ENCODE assay signal across 17 cellular contexts in the genomic region with DNA sequence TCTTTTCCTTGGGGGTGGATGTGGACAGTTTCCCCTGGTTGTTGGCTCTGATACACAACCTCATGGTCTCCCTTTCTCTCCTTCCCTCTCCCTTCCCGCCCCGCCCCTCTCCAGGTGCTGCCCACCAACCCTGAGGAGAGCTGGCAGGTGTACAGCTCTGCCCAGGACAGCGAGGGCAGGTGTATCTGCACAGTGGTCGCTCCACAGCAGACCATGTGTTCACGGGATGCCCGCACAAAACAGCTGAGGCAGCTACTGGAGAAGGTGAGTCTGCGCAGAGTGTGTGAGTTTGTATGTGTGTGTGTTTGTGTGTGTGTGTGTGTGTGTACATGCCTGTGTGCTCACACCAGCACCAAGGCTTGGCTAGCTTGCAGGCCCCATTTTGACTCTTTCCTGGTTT. TPM values are rescaled to one million over a fixed set of nuclear protein-coding genes. Genes with fewer than 3 reads are reported as not detected.
DNase-seq lines count a peak whose midpoint lies in the region; TF ChIP-seq lines count a peak whose summit lies in the region.
"Had no signal": no experiment of that assay in that cellular context is flagged by ENCODE, and none has a peak within 500 bp of the region (broad histone marks: within the 10 kb centered on the region; RNA-seq: fewer than 3 reads in every experiment).

No MANE protein-coding gene starts in this region.

- H3K9me3 Mint-ChIP-seq in brain = peaks cover 0 to 3% (median 0%) of the 10 kb centered on the region in 5 experiments

- H3K4me1 Mint-ChIP-seq in brain = peaks cover 63% of the 10 kb centered on the region

- POLR2A ChIA-PET in A673 (lab: Charles Lee; ENCODE audit: low non-redundant PET) = no interaction called here

- TF ChIP-seq POLR2A in esophagus squamous epithelium (IDR thresholded peaks at IDR 0.05) = no peak

- whole genome bisulfite sequencing in esophagus squamous epithelium, 2 donors = 85 to 88% methylated on average over 2 to 5 of the region's 7 CpGs

- intact Hi-C loops in A673 (cut with micrococcal nuclease; ENCODE audit: unreplicated experiment) = no loop called here
- intact Hi-C loops in esophagus squamous epithelium (cut with DNase I) = no loop called here

- peaks cover 22% of the 10 kb centered on the region for H3K36me3 Mint-ChIP-seq in brain
- H3K36me3 Mint-ChIP-seq: CD8-positive, alpha-beta memory T cell had no signal

- peak; percentile 62 for DNase-seq in DMS79 treated with DMSO at 0.1 percent for 48 hours (lab: John Stamatoyannopoulos, UW)
- no peak for DNase-seq in DMS79 (lab: John Stamatoyannopoulos, UW)
- no peak for DNase-seq in A673 (ENCODE audit: low spot score)
- no peak for DNase-seq in esophagus squamous epithelium (lab: John Stamatoyannopoulos, UW)
- no peak for DNase-seq in SJCRH30
- DNase-seq: ACHN; AML-193; BE2C; CD4-positive, alpha-beta T cell; CD8-positive, alpha-beta memory T cell; DMS 273 treated with DMSO at 0.1 percent for 48 hours; GOT3; HFFc6 had no signal

- peaks cover 78% of the 10 kb centered on the region for H3K4me1 ChIP-seq in A673 (ENCODE audit: insufficient read depth, low read length, poor library complexity, severe bottlenecking)
- peaks cover 17 to 40% (median 17%) of the 10 kb centered on the region in 3 donors for H3K4me1 ChIP-seq in esophagus squamous epithelium
- no peaks in the 10 kb centered on the region for H3K4me1 ChIP-seq in SJCRH30
- H3K4me1 ChIP-seq: HAP-1 had no signal

- peak overlapping the region in 2 of 5 experiments; percentile 40 to 86 for H3K27ac Mint-ChIP-seq in brain
- H3K27ac Mint-ChIP-seq: CD4-positive, alpha-beta T cell; CD8-positive, alpha-beta memory T cell; HFFc6 had no signal

- TF ChIP-seq CTCF in A673 (conservative IDR thresholded peaks at IDR 0.05; ENCODE audit: low read depth, low read length) (no peak), brain (conservative IDR thresholded peaks at IDR 0.05) (no peak), esophagus squamous epithelium (IDR thresholded peaks at IDR 0.05) (no peak)

- no TSS peak for BruUV-seq in A673 (replicated peaks; lab: Mats Ljungman, UMichigan)

- peak overlapping the region; percentile 95 for H3K4me3 ChIP-seq in A673 (ENCODE audit: low read depth, low read length, poor library complexity, severe bottlenecking)
- H3K4me3 ChIP-seq in esophagus squamous epithelium = no peak overlapping the region
- no peak overlapping the region for H3K4me3 ChIP-seq in SJCRH30
- H3K4me3 ChIP-seq: BLaER1 treated with 17β-estradiol and CSF1 and Interleukin-3, amounts not matched to agents 10 nM and 100 nM; HAP-1 had no signal

- H3K27me3 ChIP-seq in A673 (replicated peaks; ENCODE audit: insufficient read depth, low read depth, low read length, poor library complexity) (no peaks in the 10 kb centered on the region), esophagus squamous epithelium (peaks cover 9 to 63% (median 11%) of the 10 kb centered on the region in 4 donors), SJCRH30 (peaks cover 4% of the 10 kb centered on the region)
- H3K27me3 ChIP-seq: BE2C had no signal

- H3K27ac ChIP-seq in A673 (ENCODE audit: low read depth, low read length, poor library complexity, severe bottlenecking) (peak overlapping the region; percentile 93), esophagus squamous epithelium (no peak overlapping the region), SJCRH30 (no peak overlapping the region)
- H3K27ac ChIP-seq: 22Rv1; BLaER1 treated with 17β-estradiol and CSF1 and Interleukin-3, amounts not matched to agents 10 nM and 100 nM had no signal

- peaks cover 31% of the 10 kb centered on the region for H3K27me3 Mint-ChIP-seq in brain

- H3K36me3 ChIP-seq in A673 (ENCODE audit: insufficient read depth, low read length, poor library complexity, severe bottlenecking) (peaks cover 39% of the 10 kb centered on the region), esophagus squamous epithelium (no peaks in the 10 kb centered on the region), SJCRH30 (no peaks in the 10 kb centered on the region)
- H3K36me3 ChIP-seq: BLaER1 treated with 17β-estradiol and CSF1 and Interleukin-3, amounts not matched to agents 10 nM and 100 nM; HAP-1 had no signal

- H3K9me3 ChIP-seq in A673 (ENCODE audit: low read depth, low read length, poor library complexity, severe bottlenecking) = no peaks in the 10 kb centered on the region
- no peaks in the 10 kb centered on the region for H3K9me3 ChIP-seq in esophagus squamous epithelium
- H3K9me3 ChIP-seq in SJCRH30 (replicated peaks) = no peaks in the 10 kb centered on the region
- H3K9me3 ChIP-seq: BE2C; BLaER1 treated with 17β-estradiol and CSF1 and Interleukin-3, amounts not matched to agents 10 nM and 100 nM; HAP-1 had no signal

- CTCF ChIA-PET in A673 (lab: Charles Lee) = no interaction called here

- H3K4me3 Mint-ChIP-seq in brain = peak overlapping the region; percentile 80 to 87 (median 85)
- H3K4me3 Mint-ChIP-seq: CD4-positive, alpha-beta T cell; CD8-positive, alpha-beta memory T cell; HFFc6 had no signal

RNA-seq across cellular contexts. Expression of a gene that starts 2.6 kb away (rescaled TPM):
- total RNA-seq in A673 (2021) = 278 and 308 TPM in 2 replicates
- polyA plus RNA-seq in brain (ENCODE audit: insufficient read depth, low read depth, low replicate concordance) = 202 TPM
- total RNA-seq in esophagus squamous epithelium = 10 to 100 TPM in 2 of 4 donors, 1 to 10 TPM in 1, under 1 TPM in 1; 0.64 to 17.5 (median 10.9) TPM
- total RNA-seq in SJCRH30 (2014; rRNA removed; shearing (Covaris generic)) = not detected in 2 replicates
- total RNA-seq: CD4-positive, alpha-beta T cell; CD8-positive, alpha-beta memory T cell had no signal
- polyA plus RNA-seq: CD8-positive, alpha-beta memory T cell had no signal

Comparison
In these comparisons a context has a peak if more than half of its experiments do, and no peak if none do; other contexts are left out.
1. RNA of a gene that starts 2.6 kb away (total RNA-seq): 278 to 308 TPM in A673; 0.64 to 17.5 TPM in esophagus squamous epithelium and not detected in SJCRH30; every median in the first group is over 10 times any median in the second.